1 cellular context compared by ENCODE assay signal in the genomic region with DNA sequence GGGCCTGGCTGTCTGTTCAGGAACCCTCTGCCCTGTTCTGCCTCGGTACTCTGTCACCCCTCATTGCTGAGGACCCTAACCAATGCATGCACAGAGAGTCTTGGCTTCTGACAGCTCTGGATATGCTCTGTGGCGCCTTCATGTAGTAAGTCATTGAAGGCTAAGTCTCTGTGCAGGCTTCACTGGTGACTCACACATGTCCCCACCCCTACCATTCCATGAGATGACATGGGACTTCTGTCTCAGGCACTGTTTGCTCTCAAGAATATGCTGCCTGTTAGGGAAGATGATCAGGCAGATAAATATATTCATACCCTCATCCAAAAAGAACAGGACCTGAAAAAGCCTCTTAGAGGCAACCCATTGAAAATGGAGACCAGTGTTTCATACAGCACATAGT.
TF ChIP-seq lines count a peak whose summit lies in the region.

No MANE protein-coding gene starts in this region.

TF ChIP-seq in WTC11, 78 proteins besides CTCF, POLR2A, EP300 and RAD21 (continued from another document):
- TF ChIP-seq NFYB (CRISPR knock-in tag; conservative IDR thresholded peaks at IDR 0.05; ENCODE audit: low read depth) = no peak
- no peak for TF ChIP-seq RELA (CRISPR knock-in tag; IDR thresholded peaks at IDR 0.05; ENCODE audit: borderline replicate concordance)
- TF ChIP-seq, protein P1, sequence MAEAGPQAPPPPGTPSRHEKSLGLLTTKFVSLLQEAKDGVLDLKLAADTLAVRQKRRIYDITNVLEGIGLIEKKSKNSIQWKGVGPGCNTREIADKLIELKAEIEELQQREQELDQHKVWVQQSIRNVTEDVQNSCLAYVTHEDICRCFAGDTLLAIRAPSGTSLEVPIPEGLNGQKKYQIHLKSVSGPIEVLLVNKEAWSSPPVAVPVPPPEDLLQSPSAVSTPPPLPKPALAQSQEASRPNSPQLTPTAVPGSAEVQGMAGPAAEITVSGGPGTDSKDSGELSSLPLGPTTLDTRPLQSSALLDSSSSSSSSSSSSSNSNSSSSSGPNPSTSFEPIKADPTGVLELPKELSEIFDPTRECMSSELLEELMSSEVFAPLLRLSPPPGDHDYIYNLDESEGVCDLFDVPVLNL (CRISPR knock-in tag; IDR thresholded peaks at IDR 0.05; ENCODE audit: borderline replicate concordance, low read depth) = no peak
- no peak for TF ChIP-seq FOXJ3 (CRISPR knock-in tag; IDR thresholded peaks at IDR 0.05; ENCODE audit: borderline replicate concordance)
- no peak for TF ChIP-seq TP53 (CRISPR knock-in tag; IDR thresholded peaks at IDR 0.05)
- TF ChIP-seq, protein P2, sequence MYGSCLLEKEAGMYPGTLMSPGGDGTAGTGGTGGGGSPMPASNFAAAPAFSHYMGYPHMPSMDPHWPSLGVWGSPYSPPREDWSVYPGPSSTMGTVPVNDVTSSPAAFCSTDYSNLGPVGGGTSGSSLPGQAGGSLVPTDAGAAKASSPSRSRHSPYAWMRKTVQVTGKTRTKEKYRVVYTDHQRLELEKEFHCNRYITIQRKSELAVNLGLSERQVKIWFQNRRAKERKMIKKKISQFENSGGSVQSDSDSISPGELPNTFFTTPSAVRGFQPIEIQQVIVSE (CRISPR knock-in tag; IDR thresholded peaks at IDR 0.05; ENCODE audit: borderline replicate concordance) = no peak
- no peak for TF ChIP-seq TEAD4 (CRISPR knock-in tag; IDR thresholded peaks at IDR 0.05)
- TF ChIP-seq, protein P3, sequence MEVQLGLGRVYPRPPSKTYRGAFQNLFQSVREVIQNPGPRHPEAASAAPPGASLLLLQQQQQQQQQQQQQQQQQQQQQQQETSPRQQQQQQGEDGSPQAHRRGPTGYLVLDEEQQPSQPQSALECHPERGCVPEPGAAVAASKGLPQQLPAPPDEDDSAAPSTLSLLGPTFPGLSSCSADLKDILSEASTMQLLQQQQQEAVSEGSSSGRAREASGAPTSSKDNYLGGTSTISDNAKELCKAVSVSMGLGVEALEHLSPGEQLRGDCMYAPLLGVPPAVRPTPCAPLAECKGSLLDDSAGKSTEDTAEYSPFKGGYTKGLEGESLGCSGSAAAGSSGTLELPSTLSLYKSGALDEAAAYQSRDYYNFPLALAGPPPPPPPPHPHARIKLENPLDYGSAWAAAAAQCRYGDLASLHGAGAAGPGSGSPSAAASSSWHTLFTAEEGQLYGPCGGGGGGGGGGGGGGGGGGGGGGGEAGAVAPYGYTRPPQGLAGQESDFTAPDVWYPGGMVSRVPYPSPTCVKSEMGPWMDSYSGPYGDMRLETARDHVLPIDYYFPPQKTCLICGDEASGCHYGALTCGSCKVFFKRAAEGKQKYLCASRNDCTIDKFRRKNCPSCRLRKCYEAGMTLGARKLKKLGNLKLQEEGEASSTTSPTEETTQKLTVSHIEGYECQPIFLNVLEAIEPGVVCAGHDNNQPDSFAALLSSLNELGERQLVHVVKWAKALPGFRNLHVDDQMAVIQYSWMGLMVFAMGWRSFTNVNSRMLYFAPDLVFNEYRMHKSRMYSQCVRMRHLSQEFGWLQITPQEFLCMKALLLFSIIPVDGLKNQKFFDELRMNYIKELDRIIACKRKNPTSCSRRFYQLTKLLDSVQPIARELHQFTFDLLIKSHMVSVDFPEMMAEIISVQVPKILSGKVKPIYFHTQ (CRISPR knock-in tag; IDR thresholded peaks at IDR 0.05) = no peak
- no peak for TF ChIP-seq ZNF416 (CRISPR knock-in tag; IDR thresholded peaks at IDR 0.05)
- no peak for TF ChIP-seq TEAD1 (CRISPR knock-in tag; IDR thresholded peaks at IDR 0.05)
- TF ChIP-seq ZNF263 (CRISPR knock-in tag; IDR thresholded peaks at IDR 0.05; ENCODE audit: low read depth) = no peak
- TF ChIP-seq CREM (CRISPR knock-in tag; IDR thresholded peaks at IDR 0.05) = no peak
- TF ChIP-seq ZNF121 (CRISPR knock-in tag; IDR thresholded peaks at IDR 0.05) = no peak
- TF ChIP-seq, protein P4, sequence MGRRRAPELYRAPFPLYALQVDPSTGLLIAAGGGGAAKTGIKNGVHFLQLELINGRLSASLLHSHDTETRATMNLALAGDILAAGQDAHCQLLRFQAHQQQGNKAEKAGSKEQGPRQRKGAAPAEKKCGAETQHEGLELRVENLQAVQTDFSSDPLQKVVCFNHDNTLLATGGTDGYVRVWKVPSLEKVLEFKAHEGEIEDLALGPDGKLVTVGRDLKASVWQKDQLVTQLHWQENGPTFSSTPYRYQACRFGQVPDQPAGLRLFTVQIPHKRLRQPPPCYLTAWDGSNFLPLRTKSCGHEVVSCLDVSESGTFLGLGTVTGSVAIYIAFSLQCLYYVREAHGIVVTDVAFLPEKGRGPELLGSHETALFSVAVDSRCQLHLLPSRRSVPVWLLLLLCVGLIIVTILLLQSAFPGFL (CRISPR knock-in tag; IDR thresholded peaks at IDR 0.05; ENCODE audit: borderline replicate concordance) = no peak
- TF ChIP-seq, protein P5, sequence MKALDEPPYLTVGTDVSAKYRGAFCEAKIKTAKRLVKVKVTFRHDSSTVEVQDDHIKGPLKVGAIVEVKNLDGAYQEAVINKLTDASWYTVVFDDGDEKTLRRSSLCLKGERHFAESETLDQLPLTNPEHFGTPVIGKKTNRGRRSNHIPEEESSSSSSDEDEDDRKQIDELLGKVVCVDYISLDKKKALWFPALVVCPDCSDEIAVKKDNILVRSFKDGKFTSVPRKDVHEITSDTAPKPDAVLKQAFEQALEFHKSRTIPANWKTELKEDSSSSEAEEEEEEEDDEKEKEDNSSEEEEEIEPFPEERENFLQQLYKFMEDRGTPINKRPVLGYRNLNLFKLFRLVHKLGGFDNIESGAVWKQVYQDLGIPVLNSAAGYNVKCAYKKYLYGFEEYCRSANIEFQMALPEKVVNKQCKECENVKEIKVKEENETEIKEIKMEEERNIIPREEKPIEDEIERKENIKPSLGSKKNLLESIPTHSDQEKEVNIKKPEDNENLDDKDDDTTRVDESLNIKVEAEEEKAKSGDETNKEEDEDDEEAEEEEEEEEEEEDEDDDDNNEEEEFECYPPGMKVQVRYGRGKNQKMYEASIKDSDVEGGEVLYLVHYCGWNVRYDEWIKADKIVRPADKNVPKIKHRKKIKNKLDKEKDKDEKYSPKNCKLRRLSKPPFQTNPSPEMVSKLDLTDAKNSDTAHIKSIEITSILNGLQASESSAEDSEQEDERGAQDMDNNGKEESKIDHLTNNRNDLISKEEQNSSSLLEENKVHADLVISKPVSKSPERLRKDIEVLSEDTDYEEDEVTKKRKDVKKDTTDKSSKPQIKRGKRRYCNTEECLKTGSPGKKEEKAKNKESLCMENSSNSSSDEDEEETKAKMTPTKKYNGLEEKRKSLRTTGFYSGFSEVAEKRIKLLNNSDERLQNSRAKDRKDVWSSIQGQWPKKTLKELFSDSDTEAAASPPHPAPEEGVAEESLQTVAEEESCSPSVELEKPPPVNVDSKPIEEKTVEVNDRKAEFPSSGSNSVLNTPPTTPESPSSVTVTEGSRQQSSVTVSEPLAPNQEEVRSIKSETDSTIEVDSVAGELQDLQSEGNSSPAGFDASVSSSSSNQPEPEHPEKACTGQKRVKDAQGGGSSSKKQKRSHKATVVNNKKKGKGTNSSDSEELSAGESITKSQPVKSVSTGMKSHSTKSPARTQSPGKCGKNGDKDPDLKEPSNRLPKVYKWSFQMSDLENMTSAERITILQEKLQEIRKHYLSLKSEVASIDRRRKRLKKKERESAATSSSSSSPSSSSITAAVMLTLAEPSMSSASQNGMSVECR (CRISPR knock-in tag; IDR thresholded peaks at IDR 0.05; ENCODE audit: borderline replicate concordance) = no peak
